25 cellular contexts compared by ENCODE assay signal in genomic region chr5:3904584-3904983, GRCh38.
DNase-seq lines count a peak whose midpoint lies in the region; ATAC-seq, FAIRE-seq and TF ChIP-seq lines count a peak whose summit lies in the region.
"Had no signal": no experiment of that assay in that cellular context is flagged by ENCODE, and none has a peak within 500 bp of the region (broad histone marks: within the 10 kb centered on the region; RNA-seq: fewer than 3 reads in every experiment).

No MANE protein-coding gene starts in this region.

- intact Hi-C loops in esophagus muscularis mucosa (cut with DNase I), result no loop called here
- intact Hi-C loops in kidney (cut with DNase I), result no loop called here
- intact Hi-C loops in body of pancreas (cut with DNase I), result no loop called here

- WGBS in esophagus muscularis mucosa, result 85% methylated on average over 2 of the region's 8 CpGs
- WGBS in body of pancreas, 2 donors, result 62 to 67% methylated on average over 8 of the region's 8 CpGs

- no peak overlapping the region for H3K4me2 ChIP-seq in DND-41 (ENCODE audit: insufficient read depth, low read length)
- H3K4me2 ChIP-seq: A549; BLaER1 treated with 17β-estradiol and CSF1 and Interleukin-3, amounts not matched to agents 10 nM and 100 nM had no signal

- H3K4me3 Mint-ChIP-seq in osteocyte (ENCODE audit: unreplicated experiment), result no peak overlapping the region
- H3K4me3 Mint-ChIP-seq: B cell; CD4-positive, alpha-beta memory T cell; CD4-positive, CD25-positive, alpha-beta regulatory T cell; CD8-positive, alpha-beta memory T cell had no signal

- peak overlapping the region; percentile 38; the same call in 1 of the 2 replicates for H3K27ac ChIP-seq in DND-41 (ENCODE audit: low read length)
- no peak overlapping the region for H3K27ac ChIP-seq in esophagus muscularis mucosa (replicated peaks in 1 of 4)
- no peak overlapping the region for H3K27ac ChIP-seq in kidney (ENCODE audit: low read depth in 2 of 2, low read length in 2 of 2)
- no peak overlapping the region for H3K27ac ChIP-seq in body of pancreas
- H3K27ac ChIP-seq: 22Rv1; A549; BLaER1 treated with 17β-estradiol and CSF1 and Interleukin-3, amounts not matched to agents 10 nM and 100 nM; C4-2B had no signal

- DNase-seq in DND-41, result no peak
- peak; percentile 79 for DNase-seq in esophagus muscularis mucosa (ENCODE audit: extremely low spot score)
- peak; percentile 34 for DNase-seq in kidney
- peak; percentile 76 for DNase-seq in osteocyte (ENCODE audit: extremely low spot score, unreplicated experiment)
- DNase-seq in body of pancreas, result no peak
- DNase-seq: AML-193; CD4-positive, alpha-beta memory T cell; CD4-positive, CD25-positive, alpha-beta regulatory T cell; CD8-positive, alpha-beta memory T cell; COR-L47; DMS 273 treated with DMSO at 0.1 percent for 48 hours; DMS153; DMS53; DMS79; GF-D8 had no signal

- H3K36me3 Mint-ChIP-seq in osteocyte (ENCODE audit: unreplicated experiment), result peaks cover 4% of the 10 kb centered on the region
- H3K36me3 Mint-ChIP-seq: CD4-positive, alpha-beta memory T cell; CD8-positive, alpha-beta memory T cell had no signal

- ATAC-seq in DND-41 (ENCODE audit: insufficient read depth, low read depth) (no peak), HG03520 (IDR thresholded peaks at IDR 0.05; ENCODE audit: unreplicated experiment) (no peak), body of pancreas (no peak), HG02970 (IDR thresholded peaks at IDR 0.05; ENCODE audit: low FRiP score, unreplicated experiment) (no peak)
- ATAC-seq: A549 had no signal

- peaks cover 4% of the 10 kb centered on the region for H3K9me3 ChIP-seq in DND-41 (ENCODE audit: insufficient read depth, low read length, severe bottlenecking)
- no peaks in the 10 kb centered on the region for H3K9me3 ChIP-seq in esophagus muscularis mucosa
- no peaks in the 10 kb centered on the region for H3K9me3 ChIP-seq in kidney (ENCODE audit: control insufficient read depth in 1 of 2, low read length in 2 of 2)
- no peaks in the 10 kb centered on the region for H3K9me3 ChIP-seq in body of pancreas
- H3K9me3 ChIP-seq: A549 had no signal

- H3K27me3 ChIP-seq in DND-41 (ENCODE audit: insufficient read depth, low read length, poor library complexity) (no peaks in the 10 kb centered on the region), esophagus muscularis mucosa (peaks cover 0 to 6% (median 0%) of the 10 kb centered on the region in 4 donors), body of pancreas (no peaks in the 10 kb centered on the region)
- H3K27me3 ChIP-seq: BLaER1 treated with 17β-estradiol and CSF1 and Interleukin-3, amounts not matched to agents 10 nM and 100 nM had no signal

- peaks cover 60% of the 10 kb centered on the region for H3K9me3 Mint-ChIP-seq in osteocyte (ENCODE audit: unreplicated experiment)

- no peak for FAIRE-seq in kidney (lab: Jason Lieb, UNC)
- FAIRE-seq: A549, G401.6, GM12891, GM19239 had no signal

- no peak overlapping the region for H3K4me3 ChIP-seq in DND-41 (ENCODE audit: low read depth in 1 of 2, low read length in 2 of 2)
- no peak overlapping the region for H3K4me3 ChIP-seq in esophagus muscularis mucosa
- H3K4me3 ChIP-seq in kidney (ENCODE audit: low read length in 2 of 2), result no peak overlapping the region
- no peak overlapping the region for H3K4me3 ChIP-seq in body of pancreas
- H3K4me3 ChIP-seq: A549; BLaER1 treated with 17β-estradiol and CSF1 and Interleukin-3, amounts not matched to agents 10 nM and 100 nM had no signal

- TF ChIP-seq CTCF in DND-41 (IDR thresholded peaks at IDR 0.05; ENCODE audit: borderline replicate concordance, extremely low read depth, low read length, poor library complexity, severe bottlenecking) (no peak), esophagus muscularis mucosa (IDR thresholded peaks at IDR 0.05) (no peak), kidney (IDR thresholded peaks at IDR 0.05; ENCODE audit: borderline replicate concordance, extremely low read depth, insufficient read depth) (no peak), osteocyte (IDR thresholded peaks at IDR 0.05) (no peak), body of pancreas (IDR thresholded peaks at IDR 0.05) (no peak)

- TF ChIP-seq EP300 in esophagus muscularis mucosa (IDR thresholded peaks at IDR 0.05), result no peak

- H3K36me3 ChIP-seq in DND-41 (ENCODE audit: insufficient read depth, low read length), result no peaks in the 10 kb centered on the region
- H3K36me3 ChIP-seq in esophagus muscularis mucosa, result no peaks in the 10 kb centered on the region
- no peaks in the 10 kb centered on the region for H3K36me3 ChIP-seq in kidney (ENCODE audit: control insufficient read depth in 1 of 2, insufficient read depth in 2 of 2, low read length in 2 of 2)
- no peaks in the 10 kb centered on the region for H3K36me3 ChIP-seq in body of pancreas (replicated peaks in 1 of 2; ENCODE audit: insufficient read depth in 1 of 2, low read depth in 2 of 2)
- H3K36me3 ChIP-seq: BLaER1 treated with 17β-estradiol and CSF1 and Interleukin-3, amounts not matched to agents 10 nM and 100 nM had no signal

- peaks cover 9% of the 10 kb centered on the region for H3K4me1 ChIP-seq in DND-41 (ENCODE audit: insufficient read depth, low read length)
- H3K4me1 ChIP-seq in esophagus muscularis mucosa, result no peaks in the 10 kb centered on the region
- H3K4me1 ChIP-seq in kidney (ENCODE audit: control insufficient read depth in 1 of 2, insufficient read depth in 1 of 2, low read depth in 1 of 2, low read length in 2 of 2), result no peaks in the 10 kb centered on the region
- no peaks in the 10 kb centered on the region for H3K4me1 ChIP-seq in body of pancreas
- H3K4me1 ChIP-seq: A549 had no signal

- no peaks in the 10 kb centered on the region for H4K20me1 ChIP-seq in DND-41 (ENCODE audit: insufficient read depth, low read length)
- H4K20me1 ChIP-seq: BLaER1 treated with 17β-estradiol and CSF1 and Interleukin-3, amounts not matched to agents 10 nM and 100 nM had no signal

- no peak overlapping the region for H2AFZ ChIP-seq in DND-41 (ENCODE audit: low read depth, low read length)

- no peak overlapping the region for H3K9ac ChIP-seq in DND-41 (ENCODE audit: low read depth, low read length)
- no peak overlapping the region for H3K9ac ChIP-seq in kidney (ENCODE audit: low read length in 2 of 2)
- H3K9ac ChIP-seq: BLaER1 treated with 17β-estradiol and CSF1 and Interleukin-3, amounts not matched to agents 10 nM and 100 nM had no signal

- H3K27me3 Mint-ChIP-seq in osteocyte (ENCODE audit: unreplicated experiment), result no peaks in the 10 kb centered on the region
- H3K27me3 Mint-ChIP-seq: B cell; CD4-positive, alpha-beta memory T cell had no signal

- H3K79me2 ChIP-seq in DND-41 (ENCODE audit: insufficient read depth, low read length), result no peaks in the 10 kb centered on the region

- no peaks in the 10 kb centered on the region for H3K4me1 Mint-ChIP-seq in osteocyte (ENCODE audit: unreplicated experiment)
- H3K4me1 Mint-ChIP-seq: B cell; CD4-positive, alpha-beta memory T cell; CD4-positive, CD25-positive, alpha-beta regulatory T cell had no signal

- H3K27ac Mint-ChIP-seq in osteocyte (ENCODE audit: unreplicated experiment), result no peak overlapping the region
- H3K27ac Mint-ChIP-seq: B cell; CD4-positive, alpha-beta memory T cell; CD8-positive, alpha-beta memory T cell had no signal

- TF ChIP-seq POLR2A in esophagus muscularis mucosa (IDR thresholded peaks at IDR 0.05; ENCODE audit: low read depth), result no peak
- TF ChIP-seq POLR2A in body of pancreas (IDR thresholded peaks at IDR 0.05), result no peak

Comparison
In these comparisons a context has a peak if more than half of its experiments do, and no peak if none do; other contexts are left out.
1. DNase-seq: peak in esophagus muscularis mucosa (single experiment), kidney (single experiment) and osteocyte (single experiment); none in DND-41 (single experiment) and body of pancreas (0 of 4).